In genomic region chr6:163413054-163413344, GRCh38 we compare ENCODE assay signal across 8 cellular contexts. TPM values are rescaled to one million over a fixed set of nuclear protein-coding genes. Genes with fewer than 3 reads are reported as not detected.
DNase-seq lines count a peak whose midpoint lies in the region; TF ChIP-seq lines count a peak whose summit lies in the region.

No MANE protein-coding gene starts in this region.

- H3K9me3 ChIP-seq in SJCRH30 (replicated peaks) = no peaks in the 10 kb centered on the region
- H3K9me3 ChIP-seq in esophagus squamous epithelium = no peaks in the 10 kb centered on the region

- H3K27me3 ChIP-seq in SJCRH30 (no peaks in the 10 kb centered on the region), esophagus squamous epithelium (no peaks in the 10 kb centered on the region), rectal smooth muscle tissue (ENCODE audit: control insufficient read depth, insufficient read depth, low read length) (peaks cover 2% of the 10 kb centered on the region)

- intact Hi-C loops in esophagus squamous epithelium (cut with DNase I) = loop anchor here (10.0 kb wide), 1 partner anchor 558 kb away; no protein-coding TSS in a partner anchor

- H3K4me1 ChIP-seq in SJCRH30 (no peaks in the 10 kb centered on the region), esophagus squamous epithelium (peaks cover 0 to 20% (median 0%) of the 10 kb centered on the region in 3 donors), rectal smooth muscle tissue (ENCODE audit: control insufficient read depth, insufficient read depth, low read length) (peaks cover 2% of the 10 kb centered on the region)

- TF ChIP-seq CTCF in GM12875 (IDR thresholded peaks at IDR 0.05; ENCODE audit: borderline replicate concordance, insufficient read depth, low read depth, low read length) (no peak), esophagus squamous epithelium (IDR thresholded peaks at IDR 0.05) (no peak)

- H3K36me3 ChIP-seq in SJCRH30 (peaks cover 4% of the 10 kb centered on the region; the same call in 1 of the 2 replicates), esophagus squamous epithelium (no peaks in the 10 kb centered on the region), rectal smooth muscle tissue (ENCODE audit: control insufficient read depth, insufficient read depth, low read length) (no peaks in the 10 kb centered on the region)

- H3K4me3 ChIP-seq in GM12875 (ENCODE audit: low read depth, low read length) = peak overlapping the region; percentile 73
- H3K4me3 ChIP-seq in SJCRH30 = peak overlapping the region; percentile 73
- H3K4me3 ChIP-seq in esophagus squamous epithelium = peak overlapping the region; percentile 88 to 100 (median 97)
- H3K4me3 ChIP-seq in rectal smooth muscle tissue (ENCODE audit: low read length) = peak overlapping the region; percentile 77

- H3K27ac ChIP-seq in SJCRH30 (peak overlapping the region; percentile 73), esophagus squamous epithelium (peak overlapping the region; percentile 91 to 100 (median 99)), rectal smooth muscle tissue (ENCODE audit: low read depth, low read length) (peak overlapping the region; percentile 99)

- 1% methylated on average over 7 of the region's 7 CpGs for WGBS in esophagus squamous epithelium, 2 donors

- DNase-seq in SJCRH30 = no peak
- no peak for DNase-seq in esophagus squamous epithelium (lab: John Stamatoyannopoulos, UW)
- DNase-seq in NCI-H1105 (lab: John Stamatoyannopoulos, UW) = no peak
- DNase-seq in EL = no peak
- no peak for DNase-seq in T1000 (lab: John Stamatoyannopoulos, UW)
- no peak for DNase-seq in activated CD4-positive, alpha-beta T cell treated with anti-CD3 and anti-CD28 coated beads for 48 hours

- H3K9ac ChIP-seq in rectal smooth muscle tissue (ENCODE audit: low read length) = peak overlapping the region; percentile 71

- no peak for TF ChIP-seq POLR2A in esophagus squamous epithelium (IDR thresholded peaks at IDR 0.05)

RNA-seq across cellular contexts. Expression of gene QKI, which starts 1.5 kb away (rescaled TPM):
- total RNA-seq in SJCRH30 (2014; rRNA removed; shearing (Covaris generic)) = 224 and 254 TPM in 2 replicates
- 100 to 1,000 TPM in 1 of 4 donors, 10 to 100 TPM in 3; 46.2 to 149 (median 65.4) TPM for total RNA-seq in esophagus squamous epithelium
